In genomic region chr9:12935714-12936113, GRCh38 we compare ENCODE assay signal across 19 cellular contexts.
DNase-seq lines count a peak whose midpoint lies in the region; ATAC-seq and TF ChIP-seq lines count a peak whose summit lies in the region.
"Had no signal": no experiment of that assay in that cellular context is flagged by ENCODE, and none has a peak within 500 bp of the region (broad histone marks: within the 10 kb centered on the region; RNA-seq: fewer than 3 reads in every experiment).

No MANE protein-coding gene starts in this region.

- H3K36me3 Mint-ChIP-seq in osteocyte (ENCODE audit: unreplicated experiment): no peaks in the 10 kb centered on the region
- H3K36me3 Mint-ChIP-seq: activated naive CD8-positive, alpha-beta T cell treated with anti-CD3 and anti-CD28 coated beads for 36 hours had no signal

- ATAC-seq in HG03469 (IDR thresholded peaks at IDR 0.05; ENCODE audit: unreplicated experiment) (no peak), GM21717 (IDR thresholded peaks at IDR 0.05; ENCODE audit: unreplicated experiment) (no peak)
- ATAC-seq: activated T-cell treated with anti-CD3 and anti-CD28 coated beads, Interleukin-2, amount 50 U/mL, for 4 hours had no signal

- TF ChIP-seq CTCF in osteocyte (IDR thresholded peaks at IDR 0.05): no peak
- TF ChIP-seq CTCF in thyroid gland (IDR thresholded peaks at IDR 0.05): no peak

- H3K4me1 Mint-ChIP-seq in osteocyte (ENCODE audit: unreplicated experiment): peaks cover 37% of the 10 kb centered on the region
- H3K4me1 Mint-ChIP-seq: activated naive CD8-positive, alpha-beta T cell treated with anti-CD3 and anti-CD28 coated beads for 36 hours had no signal

- no peaks in the 10 kb centered on the region for H3K27me3 ChIP-seq in thyroid gland
- H3K27me3 ChIP-seq: BLaER1 treated with 17β-estradiol and CSF1 and Interleukin-3, amounts not matched to agents 10 nM and 100 nM; spleen had no signal

- H3K27me3 Mint-ChIP-seq in osteocyte (ENCODE audit: unreplicated experiment): no peaks in the 10 kb centered on the region
- H3K27me3 Mint-ChIP-seq: activated naive CD8-positive, alpha-beta T cell treated with anti-CD3 and anti-CD28 coated beads for 36 hours had no signal

- TF ChIP-seq POLR2A in thyroid gland (IDR thresholded peaks at IDR 0.05): no peak

- no peak overlapping the region for H3K4me3 ChIP-seq in thyroid gland (replicated peaks in 1 of 3)
- H3K4me3 ChIP-seq: BLaER1 treated with 17β-estradiol and CSF1 and Interleukin-3, amounts not matched to agents 10 nM and 100 nM; SK-N-MC; spleen had no signal

- 77 to 86% methylated on average over 2 of the region's 2 CpGs for WGBS in thyroid gland, 2 donors

- no peaks in the 10 kb centered on the region for H3K4me1 ChIP-seq in thyroid gland
- H3K4me1 ChIP-seq: BLaER1 treated with 17β-estradiol and CSF1 and Interleukin-3, amounts not matched to agents 10 nM and 100 nM; parathyroid adenoma; spleen had no signal

- DNase-seq in GM03348 (ENCODE audit: low spot score) (peak; percentile 49), amniotic epithelial cell (ENCODE audit: low read depth) (peak; percentile 84), fibroblast of peridontal ligament (ENCODE audit: extremely low read depth) (peak; percentile 86), osteocyte (ENCODE audit: extremely low spot score, unreplicated experiment) (no peak), NCI-H1105 (lab: John Stamatoyannopoulos, UW) (no peak), thyroid gland (no peak)
- DNase-seq: activated CD4-positive, alpha-beta T cell treated with anti-CD3 and anti-CD28 coated beads, Interleukin-2, amount 50 U/mL, for 1 hour; activated naive CD8-positive, alpha-beta T cell treated with anti-CD3 and anti-CD28 coated beads for 36 hours; activated T-cell treated with anti-CD3 and anti-CD28 coated beads, Interleukin-2, amount 50 U/mL, for 4 hours; cerebellar nuclear complex; hippocampal formation; NCI-H526; OCI-M1; spleen had no signal

- H3K27ac ChIP-seq in thyroid gland: no peak overlapping the region
- H3K27ac ChIP-seq: BLaER1 treated with 17β-estradiol and CSF1 and Interleukin-3, amounts not matched to agents 10 nM and 100 nM; parathyroid adenoma; SK-N-MC; spleen had no signal

- peak overlapping the region; percentile 62 for H3K27ac Mint-ChIP-seq in osteocyte (ENCODE audit: unreplicated experiment)
- H3K27ac Mint-ChIP-seq: activated naive CD8-positive, alpha-beta T cell treated with anti-CD3 and anti-CD28 coated beads for 36 hours had no signal

- no peaks in the 10 kb centered on the region for H3K9me3 ChIP-seq in thyroid gland
- H3K9me3 ChIP-seq: BLaER1 treated with 17β-estradiol and CSF1 and Interleukin-3, amounts not matched to agents 10 nM and 100 nM had no signal

- H3K36me3 ChIP-seq in thyroid gland: no peaks in the 10 kb centered on the region
- H3K36me3 ChIP-seq: BLaER1 treated with 17β-estradiol and CSF1 and Interleukin-3, amounts not matched to agents 10 nM and 100 nM; spleen had no signal

- no peak overlapping the region for H3K4me3 Mint-ChIP-seq in osteocyte (ENCODE audit: unreplicated experiment)
- H3K4me3 Mint-ChIP-seq: activated naive CD8-positive, alpha-beta T cell treated with anti-CD3 and anti-CD28 coated beads for 36 hours; activated T-cell treated with anti-CD3 and anti-CD28 coated beads, Interleukin-2, amount 50 U/mL, for 4 hours had no signal

- intact Hi-C loops in thyroid gland (cut with DNase I): no loop called here

- no peaks in the 10 kb centered on the region for H3K9me3 Mint-ChIP-seq in osteocyte (ENCODE audit: unreplicated experiment)
- H3K9me3 Mint-ChIP-seq: activated naive CD8-positive, alpha-beta T cell treated with anti-CD3 and anti-CD28 coated beads for 36 hours had no signal

Comparison
In these comparisons a context has a peak if more than half of its experiments do, and no peak if none do; other contexts are left out.
1. DNase-seq: peak in GM03348 (single experiment), amniotic epithelial cell (single experiment) and fibroblast of peridontal ligament (single experiment); none in osteocyte (single experiment), NCI-H1105 (single experiment) and thyroid gland (0 of 2).